ENCODE assay signal across 9 cellular contexts in the genomic region with DNA sequence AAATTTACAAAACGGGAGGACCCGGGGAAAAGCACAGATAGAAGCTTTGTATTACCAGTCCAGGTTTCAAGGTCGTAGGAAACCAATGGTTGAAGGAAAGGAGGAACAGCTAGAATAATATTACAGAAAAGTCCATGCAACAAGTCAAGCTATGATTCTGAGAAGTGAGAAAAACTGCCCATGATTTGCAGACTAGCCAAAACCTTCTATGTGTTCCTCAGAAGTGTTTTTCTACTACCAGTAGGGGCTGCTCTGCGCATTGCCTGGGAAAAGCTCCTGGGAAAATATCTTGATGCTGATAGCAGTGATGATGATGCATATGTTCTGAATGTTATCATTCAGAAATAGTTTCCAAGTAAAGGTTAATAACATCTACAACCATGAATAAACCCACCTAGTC. TPM values are rescaled to one million over a fixed set of nuclear protein-coding genes. Genes with fewer than 3 reads are reported as not detected.
DNase-seq lines count a peak whose midpoint lies in the region; ATAC-seq and TF ChIP-seq lines count a peak whose summit lies in the region.
"Had no signal": no experiment of that assay in that cellular context is flagged by ENCODE, and none has a peak within 500 bp of the region (broad histone marks: within the 10 kb centered on the region; RNA-seq: fewer than 3 reads in every experiment).

No MANE protein-coding gene starts in this region.

- H4K20me1 ChIP-seq in Karpas-422 (ENCODE audit: insufficient read depth, low read depth, low read length): no peaks in the 10 kb centered on the region

- peaks cover 64% of the 10 kb centered on the region for H3K4me1 ChIP-seq in Karpas-422 (ENCODE audit: low read length)
- H3K4me1 ChIP-seq in adrenal gland (replicated peaks in 1 of 2): no peaks in the 10 kb centered on the region

- ATAC-seq in left lobe of liver: peak; percentile 40

- H3K9me3 ChIP-seq in Karpas-422 (ENCODE audit: low read length) (no peaks in the 10 kb centered on the region), adrenal gland (replicated peaks in 1 of 3) (no peaks in the 10 kb centered on the region)

- TF ChIP-seq POLR2A in adrenal gland (IDR thresholded peaks at IDR 0.05): no peak

- WGBS in adrenal gland, 4 donors: 8 to 12% (median 9%) methylated on average over 4 of the region's 4 CpGs

- peak; percentile 53 for TF ChIP-seq CTCF in AG09319 (IDR thresholded peaks at IDR 0.05; ENCODE audit: low read depth, low read length)
- TF ChIP-seq CTCF in adrenal gland (IDR thresholded peaks at IDR 0.05): peak; percentile 16 to 56 (median 36)

- H3K36me3 ChIP-seq in Karpas-422 (ENCODE audit: insufficient read depth, low read length): no peaks in the 10 kb centered on the region
- no peaks in the 10 kb centered on the region for H3K36me3 ChIP-seq in adrenal gland (replicated peaks in 1 of 2)

- H3K79me2 ChIP-seq in Karpas-422 (ENCODE audit: low read length): no peaks in the 10 kb centered on the region

- no peaks in the 10 kb centered on the region for H3K9me2 ChIP-seq in Karpas-422 (replicated peaks; ENCODE audit: insufficient read depth, low read length)

- H3K4me2 ChIP-seq in Karpas-422 (ENCODE audit: low read depth, low read length, poor library complexity, severe bottlenecking): peak overlapping the region; percentile 53

- intact Hi-C loops in adrenal gland (cut with DNase I): no loop called here

- H3K27ac ChIP-seq in Karpas-422 (ENCODE audit: low read length) (peak overlapping the region; percentile 99), adrenal gland (no peak overlapping the region)

- H3K9ac ChIP-seq in Karpas-422 (ENCODE audit: low read length): no peak overlapping the region

- H3K4me3 ChIP-seq in Karpas-422 (ENCODE audit: low read length) (no peak overlapping the region), adrenal gland (peak overlapping the region in 1 of 4 donors; percentile 40)

- H2AFZ ChIP-seq in Karpas-422 (ENCODE audit: low read length): peak overlapping the region; percentile 35; the same call in 1 of the 2 replicates

- H3K27me3 ChIP-seq in Karpas-422 (ENCODE audit: low read length): no peaks in the 10 kb centered on the region
- peaks cover 18% of the 10 kb centered on the region for H3K27me3 ChIP-seq in adrenal gland

- DNase-seq in AG09319 (ENCODE audit: extremely low read depth, low read depth): no peak
- DNase-seq in Karpas-422: peak; percentile 81
- peak in 4 of 7 donors; percentile 30 to 41 (median 37) for DNase-seq in adrenal gland
- DNase-seq in left lobe of liver (ENCODE audit: low spot score): no peak
- no peak for DNase-seq in activated T-cell treated with anti-CD3 and anti-CD28 coated beads for 4 hours
- DNase-seq in COLO668 (lab: John Stamatoyannopoulos, UW; ENCODE audit: unreplicated experiment): no peak
- DNase-seq in activated T-cell treated with anti-CD3 and anti-CD28 coated beads, Interleukin-2, amount 50 U/mL, for 48 hours: no peak
- no peak for DNase-seq in mucosa of gallbladder (ENCODE audit: low spot score)

RNA-seq across cellular contexts. Expression of a gene that starts 2.2 kb away (rescaled TPM):
- 2.4 and 3.6 TPM in 2 replicates for total RNA-seq in Karpas-422 (2014; rRNA removed; shearing (Covaris generic); ENCODE audit: low replicate concordance)
- total RNA-seq in adrenal gland (1 to 10 TPM in 4 of 8 donors, under 1 TPM in 4; 0.28 to 2.3 (median 1.1) TPM), left lobe of liver (0.20 TPM), mucosa of gallbladder (10.6 TPM)
- polyA plus RNA-seq in adrenal gland: 1 to 10 TPM in 2 of 3 donors, under 1 TPM in 1; 0.48 to 1.2 (median 1.0) TPM
- total RNA-seq: mononuclear cell had no signal

Comparison
In these comparisons a context has a peak if more than half of its experiments do, and no peak if none do; other contexts are left out.
1. DNase-seq: peak in Karpas-422 (single experiment) and adrenal gland (4 of 7); none in AG09319 (single experiment), left lobe of liver (single experiment), activated T-cell treated with anti-CD3 and anti-CD28 coated beads for 4 hours (single experiment), COLO668 (single experiment), activated T-cell treated with anti-CD3 and anti-CD28 coated beads, Interleukin-2, amount 50 U/mL, for 48 hours (0 of 2) and mucosa of gallbladder (single experiment).